Comparison of ENCODE assay signal across 8 cellular contexts in the genomic region with DNA sequence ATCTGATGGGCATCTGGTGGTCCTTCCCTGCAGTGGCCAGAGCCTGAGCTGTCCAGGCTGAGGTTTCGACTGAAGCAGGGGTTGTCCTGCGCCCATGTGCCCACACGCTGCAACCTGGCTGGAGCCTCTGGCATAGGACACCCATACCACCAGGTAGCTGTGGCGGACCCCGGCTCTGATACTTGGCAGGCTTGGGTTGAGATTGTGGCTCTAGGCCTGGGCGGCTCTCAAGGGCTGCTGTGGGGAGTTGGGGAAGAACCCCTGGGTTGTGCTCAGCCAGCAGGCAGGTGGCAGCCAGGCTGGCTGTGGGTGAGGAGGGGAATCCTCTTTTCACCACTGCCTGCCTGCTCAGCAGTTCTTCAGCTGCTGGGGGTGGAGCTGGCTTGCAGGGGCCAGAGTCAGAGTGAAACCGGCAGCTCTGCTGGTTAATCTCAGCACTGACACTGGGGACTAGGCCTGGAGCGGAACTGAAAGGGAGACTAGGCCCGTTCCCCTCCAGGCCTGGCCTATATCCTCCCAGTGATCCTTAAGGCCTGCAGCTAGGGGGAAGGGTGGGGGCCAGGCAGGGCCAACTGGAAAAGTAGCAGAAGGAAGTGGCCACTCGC. TPM values are rescaled to one million over a fixed set of nuclear protein-coding genes. Genes with fewer than 3 reads are reported as not detected.
A peak's percentile ranks its signal among the peaks of the same experiment; 100 is the strongest.
DNase-seq lines count a peak whose midpoint lies in the region; ATAC-seq and TF ChIP-seq lines count a peak whose summit lies in the region.

No MANE protein-coding gene starts in this region.

- no peaks in the 10 kb centered on the region for H3K9me3 ChIP-seq in BLaER1
- H3K9me3 ChIP-seq in naive thymus-derived CD4-positive, alpha-beta T cell (ENCODE audit: control insufficient read depth in 2 of 3, low read length in 3 of 3): no peaks in the 10 kb centered on the region
- no peaks in the 10 kb centered on the region for H3K9me3 ChIP-seq in stomach

- TF ChIP-seq CTCF in stomach (IDR thresholded peaks at IDR 0.05): no peak

- peaks cover 0 to 46% (median 0%) of the 10 kb centered on the region in 5 donors for H3K36me3 Mint-ChIP-seq in naive thymus-derived CD4-positive, alpha-beta T cell

- WGBS in stomach, 5 donors: 64 to 74% (median 70%) methylated on average over 6 to 10 of the region's 10 CpGs

- H3K27ac Mint-ChIP-seq in naive thymus-derived CD4-positive, alpha-beta T cell: peak overlapping the region; percentile 83 to 99 (median 90)

- POLR2A ChIA-PET in naive thymus-derived CD4-positive, alpha-beta T cell (lab: Charles Lee): interaction anchor here (1.0 to 9.4 kb wide), 8 partner anchors 10 to 115 kb away, joined by 3 to 64 read pairs (median 8); a partner anchor contains a TSS

- TF ChIP-seq EP300 in stomach (IDR thresholded peaks at IDR 0.05): no peak

- peak overlapping the region; percentile 75 for H3K27ac ChIP-seq in BLaER1
- peak overlapping the region; percentile 77 for H3K27ac ChIP-seq in naive thymus-derived CD4-positive, alpha-beta T cell (ENCODE audit: low read depth, low read length)
- H3K27ac ChIP-seq in stomach: peak overlapping the region; percentile 43 to 81 (median 70)

- CTCF ChIA-PET in naive thymus-derived CD4-positive, alpha-beta T cell (lab: Charles Lee): interaction anchor here (0.6 to 11.6 kb wide), 9 partner anchors 10 to 85 kb away, joined by 3 to 462 read pairs (median 5); a partner anchor contains a TSS

- peaks cover 89% of the 10 kb centered on the region for H3K4me1 ChIP-seq in BLaER1
- peaks cover 34 to 59% of the 10 kb centered on the region in 2 donors for H3K4me1 ChIP-seq in naive thymus-derived CD4-positive, alpha-beta T cell (ENCODE audit: control insufficient read depth in 2 of 2, insufficient read depth in 2 of 2, low read length in 2 of 2)
- peaks cover 25 to 100% (median 63%) of the 10 kb centered on the region in 4 donors for H3K4me1 ChIP-seq in stomach

- intact Hi-C loops in naive thymus-derived CD4-positive, alpha-beta T cell (cut with micrococcal nuclease): loop anchor here (1.0 to 2.0 kb wide), 4 partner anchors 10 to 40 kb away; a partner anchor contains a TSS
- intact Hi-C loops in stomach (cut with DNase I; ENCODE audit: low total_unique reads): no loop called here

- peaks cover 94% of the 10 kb centered on the region for H4K20me1 ChIP-seq in BLaER1

- H3K27me3 ChIP-seq in BLaER1 (no peaks in the 10 kb centered on the region), stomach (no peaks in the 10 kb centered on the region)
- no peaks in the 10 kb centered on the region for H3K27me3 ChIP-seq in naive thymus-derived CD4-positive, alpha-beta T cell (ENCODE audit: control insufficient read depth in 2 of 2, insufficient read depth in 2 of 2, low read length in 2 of 2)

- H3K27me3 Mint-ChIP-seq in naive thymus-derived CD4-positive, alpha-beta T cell: no peaks in the 10 kb centered on the region

- no peak for TF ChIP-seq POLR2A in stomach (IDR thresholded peaks at IDR 0.05)

- H3K9me3 Mint-ChIP-seq in naive thymus-derived CD4-positive, alpha-beta T cell: peaks cover 0 to 2% (median 0%) of the 10 kb centered on the region in 11 donors

- DNase-seq in activated CD4-positive, alpha-beta T cell treated with anti-CD3 and anti-CD28 coated beads for 48 hours: peak; percentile 92
- DNase-seq in effector CD4-positive, alpha-beta T cell: peak; percentile 70
- DNase-seq in naive thymus-derived CD4-positive, alpha-beta T cell: peak; percentile 55 to 83 (median 74)
- peak; percentile 59 for DNase-seq in stomach
- no peak for DNase-seq in NCI-H2227 treated with DMSO at 0.1 percent for 48 hours (lab: John Stamatoyannopoulos, UW)

- peak overlapping the region; percentile 46 to 77 (median 68) for H3K4me3 Mint-ChIP-seq in naive thymus-derived CD4-positive, alpha-beta T cell

- H3K4me3 ChIP-seq in BLaER1 (peak overlapping the region; percentile 46), stomach (no peak overlapping the region)
- peak overlapping the region; percentile 6 for H3K4me3 ChIP-seq in naive thymus-derived CD4-positive, alpha-beta T cell (ENCODE audit: low read length)

- H3K36me3 ChIP-seq in BLaER1 (peaks cover 87% of the 10 kb centered on the region), stomach (peaks cover 30 to 92% (median 82%) of the 10 kb centered on the region in 4 donors)
- H3K36me3 ChIP-seq in naive thymus-derived CD4-positive, alpha-beta T cell (ENCODE audit: control insufficient read depth in 2 of 3, insufficient read depth in 3 of 3, low read length in 3 of 3): peaks cover 0 to 63% (median 5%) of the 10 kb centered on the region in 3 experiments

- peak; percentile 90 for ATAC-seq in GM19467 (IDR thresholded peaks at IDR 0.05; ENCODE audit: unreplicated experiment)
- ATAC-seq in HG03575 (IDR thresholded peaks at IDR 0.05; ENCODE audit: extremely low read depth, insufficient number of reproducible peaks, low FRiP score, unreplicated experiment): peak; percentile 47
- ATAC-seq in naive thymus-derived CD4-positive, alpha-beta T cell: peak; percentile 95

- H3K4me2 ChIP-seq in BLaER1: peak overlapping the region; percentile 97

- peak overlapping the region; percentile 63 for H3K9ac ChIP-seq in BLaER1

- peaks cover 40 to 92% (median 74%) of the 10 kb centered on the region in 7 donors for H3K4me1 Mint-ChIP-seq in naive thymus-derived CD4-positive, alpha-beta T cell

RNA-seq across cellular contexts. Expression of a gene that starts 39.1 kb away (rescaled TPM):
- total RNA-seq in naive thymus-derived CD4-positive, alpha-beta T cell: 10 to 100 TPM; 18.5 to 71.4 (median 29.8) TPM
- 1 to 10 TPM; 3.5 to 7.8 TPM for polyA plus RNA-seq in naive thymus-derived CD4-positive, alpha-beta T cell
- total RNA-seq in stomach: 10 to 100 TPM in 2 of 5 donors, 1 to 10 TPM in 3; 5.3 to 21.7 (median 9.8) TPM
- 1 to 10 TPM; 2.5 to 8.1 (median 7.3) TPM for polyA plus RNA-seq in stomach

Comparison
In these comparisons a context has a peak if more than half of its experiments do, and no peak if none do; other contexts are left out.
1. H3K4me3 ChIP-seq: peak in BLaER1 (single experiment) and naive thymus-derived CD4-positive, alpha-beta T cell (single experiment); none in stomach (0 of 4).
2. Peak in every context shown above with its lines, with median percentiles within 50 percentile points of each other: H3K27ac ChIP-seq and ATAC-seq.